Comparison of ENCODE assay signal across 17 cellular contexts in the genomic region with DNA sequence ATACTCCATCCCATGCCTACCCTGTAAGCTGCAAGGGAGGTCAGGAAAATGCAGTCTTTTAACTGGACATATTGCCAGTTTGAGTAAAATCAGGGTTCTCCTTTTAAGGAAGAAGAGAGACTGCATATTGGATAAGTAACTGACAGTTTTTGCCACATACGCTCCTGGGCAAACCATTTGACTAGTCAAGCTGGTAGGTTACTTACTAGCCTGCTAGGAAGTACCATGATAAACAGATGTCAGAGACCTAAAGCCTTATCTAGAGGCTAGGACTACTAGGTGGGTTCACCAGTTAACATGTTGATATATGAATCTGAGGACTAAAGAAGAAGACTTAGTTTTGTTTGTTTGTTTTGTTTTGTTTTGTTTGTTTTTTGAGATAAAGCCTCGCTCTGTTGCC. TPM values are rescaled to one million over a fixed set of nuclear protein-coding genes. Genes with fewer than 3 reads are reported as not detected.
DNase-seq lines count a peak whose midpoint lies in the region; ATAC-seq and TF ChIP-seq lines count a peak whose summit lies in the region.
"Had no signal": no experiment of that assay in that cellular context is flagged by ENCODE, and none has a peak within 500 bp of the region (broad histone marks: within the 10 kb centered on the region; RNA-seq: fewer than 3 reads in every experiment).

No MANE protein-coding gene starts in this region.

- H3K4me3 ChIP-seq in SJSA1 (no peak overlapping the region), ascending aorta (no peak overlapping the region), lower leg skin (ENCODE audit: low read depth, poor library complexity, severe bottlenecking) (no peak overlapping the region)
- H3K4me3 ChIP-seq: GM23248, HAP-1 had no signal

- H3K27me3 Mint-ChIP-seq in natural killer cell (ENCODE audit: low read depth in 2 of 2) = no peaks in the 10 kb centered on the region
- H3K27me3 Mint-ChIP-seq: CD4-positive, alpha-beta T cell; IgD-negative memory B cell had no signal

- peaks cover 39 to 44% of the 10 kb centered on the region in 2 donors for H3K4me1 Mint-ChIP-seq in natural killer cell

- H3K36me3 Mint-ChIP-seq in natural killer cell = no peaks in the 10 kb centered on the region

- H3K27ac ChIP-seq in SJSA1 = 0 out of 2 replicates have a peak overlapping the region, but pooled peaks have one; percentile 89
- H3K27ac ChIP-seq in ascending aorta = peak overlapping the region; percentile 35 to 87
- H3K27ac ChIP-seq: C4-2B, GM23248 had no signal

- TF ChIP-seq POLR2A in lower leg skin (IDR thresholded peaks at IDR 0.05) = no peak

- no peak overlapping the region for H3K4me3 Mint-ChIP-seq in natural killer cell
- H3K4me3 Mint-ChIP-seq: CD4-positive, alpha-beta T cell; IgD-negative memory B cell had no signal

- ATAC-seq in natural killer cell = no peak
- ATAC-seq in GM18867 (IDR thresholded peaks at IDR 0.05; ENCODE audit: unreplicated experiment) = no peak
- ATAC-seq: HepG2 had no signal

- H3K36me3 ChIP-seq in SJSA1 (no peaks in the 10 kb centered on the region), ascending aorta (no peaks in the 10 kb centered on the region)
- H3K36me3 ChIP-seq: BE2C, HAP-1 had no signal

- H3K9me3 Mint-ChIP-seq in natural killer cell = no peaks in the 10 kb centered on the region
- H3K9me3 Mint-ChIP-seq: CD4-positive, alpha-beta T cell; IgD-negative memory B cell had no signal

- TF ChIP-seq CTCF in ascending aorta (IDR thresholded peaks at IDR 0.05) (no peak), natural killer cell (IDR thresholded peaks at IDR 0.05) (no peak), lower leg skin (IDR thresholded peaks at IDR 0.05) (no peak)

- DNase-seq in SJSA1 (ENCODE audit: low read depth in 1 of 2, low spot score in 2 of 2) (no peak), ascending aorta (ENCODE audit: low spot score in 2 of 2) (no peak), natural killer cell (no peak), retina (no peak), lower leg skin (ENCODE audit: low spot score in 2 of 2) (no peak)
- DNase-seq: BE2C; Calu3; CD4-positive, alpha-beta T cell; DMS79 treated with DMSO at 0.1 percent for 48 hours; GF-D8; GM23248; KG1 had no signal

- H3K9me3 ChIP-seq in SJSA1 (replicated peaks) = no peaks in the 10 kb centered on the region
- no peaks in the 10 kb centered on the region for H3K9me3 ChIP-seq in ascending aorta
- H3K9me3 ChIP-seq: BE2C, HAP-1 had no signal

- intact Hi-C loops in ascending aorta (cut with DNase I) (no loop called here), natural killer cell (cut with micrococcal nuclease) (loop anchor here (2.0 to 5.0 kb wide), 2 partner anchors 99 to 766 kb away; a partner anchor contains a TSS), lower leg skin (cut with DNase I; ENCODE audit: low total_unique reads) (loop anchor here (5.0 kb wide), 1 partner anchor 1751 kb away; no protein-coding TSS in a partner anchor)

- H3K4me1 ChIP-seq in SJSA1 (replicated peaks) (peaks cover 37% of the 10 kb centered on the region), ascending aorta (peaks cover 3 to 35% of the 10 kb centered on the region in 2 donors)
- H3K4me1 ChIP-seq: HAP-1 had no signal

- H3K27ac Mint-ChIP-seq in natural killer cell = peak overlapping the region; percentile 43 to 91
- H3K27ac Mint-ChIP-seq: CD4-positive, alpha-beta T cell; IgD-negative memory B cell had no signal

- WGBS in lower leg skin, 2 donors = 92 to 98% methylated on average over 2 of the region's 2 CpGs

- H3K27me3 ChIP-seq in SJSA1 (replicated peaks) = no peaks in the 10 kb centered on the region
- H3K27me3 ChIP-seq in ascending aorta = no peaks in the 10 kb centered on the region
- H3K27me3 ChIP-seq: BE2C had no signal

RNA-seq across cellular contexts. Expression of a gene that starts 33.5 kb away (rescaled TPM):
- 25.8 and 32.3 TPM in 2 replicates for total RNA-seq in SJSA1 (2014; rRNA removed; shearing (Covaris generic))
- 9.6 TPM for total RNA-seq in ascending aorta
- 10 to 100 TPM; 18.2 to 23.9 (median 20.3) TPM for total RNA-seq in natural killer cell
- total RNA-seq in lower leg skin = 1 to 10 TPM; 4.8 to 7.3 (median 5.5) TPM
